ENCODE assay signal across 1 cellular context in genomic region chr16:84504420-84505248, GRCh38.
TF ChIP-seq lines count a peak whose summit lies in the region.

TSS of gene MEAK7 (minus strand) at chr16:84504659. CDS start at chr16:84498086, 6,573 bp downstream.

TF ChIP-seq in K562, 482 proteins besides CTCF, POLR2A, EP300 and RAD21 (continued from another document and continues in another):
- TF ChIP-seq ZNF592 (IDR thresholded peaks at IDR 0.05) (peak; percentile 54; the same call in 1 of the 2 replicates), FOXP1 (CRISPR knock-in tag; IDR thresholded peaks at IDR 0.05) (peak; percentile 62), ZNF143 (CRISPR knock-in tag; IDR thresholded peaks at IDR 0.05) (no peak), NBN (IDR thresholded peaks at IDR 0.05; ENCODE audit: low read depth) (no peak), ETS2 (tag; IDR thresholded peaks at IDR 0.05; ENCODE audit: borderline replicate concordance, poor library complexity, severe bottlenecking) (no peak), HMGXB4 (CRISPR knock-in tag; IDR thresholded peaks at IDR 0.05) (no peak), SMARCA4 (IDR thresholded peaks at IDR 0.05) (no peak), ATF4 (CRISPR knock-in tag; IDR thresholded peaks at IDR 0.05) (no peak), SIN3B (IDR thresholded peaks at IDR 0.05; ENCODE audit: low read depth) (no peak), TCFL5 (CRISPR knock-in tag; conservative IDR thresholded peaks at IDR 0.05) (no peak), ZMIZ1 (IDR thresholded peaks at IDR 0.05; ENCODE audit: low read depth in 2 of 2, low read length in 2 of 2) (no peak), TFAP4 (CRISPR knock-in tag; IDR thresholded peaks at IDR 0.05; ENCODE audit: borderline replicate concordance) (peak; percentile 88), ZBTB33 (CRISPR knock-in tag; IDR thresholded peaks at IDR 0.05) (no peak), FOXP4 (CRISPR knock-in tag; IDR thresholded peaks at IDR 0.05; ENCODE audit: borderline replicate concordance) (no peak), RERE (CRISPR knock-in tag; IDR thresholded peaks at IDR 0.05; ENCODE audit: borderline replicate concordance) (no peak), ARHGAP35 (IDR thresholded peaks at IDR 0.05; ENCODE audit: partially characterized antibody) (no peak), ZNF76 (CRISPR knock-in tag; IDR thresholded peaks at IDR 0.05; ENCODE audit: borderline replicate concordance) (no peak), RBM17 (IDR thresholded peaks at IDR 0.05; ENCODE audit: borderline replicate concordance, low read depth, low read length) (no peak), ZBTB1 (CRISPR knock-in tag; IDR thresholded peaks at IDR 0.05; ENCODE audit: borderline replicate concordance, low read depth) (no peak; the same call in 1 of the 2 replicates), ARID2 (IDR thresholded peaks at IDR 0.05) (no peak), ZNF512 (tag; IDR thresholded peaks at IDR 0.05) (no peak), MXD1 (CRISPR knock-in tag; IDR thresholded peaks at IDR 0.05; ENCODE audit: borderline replicate concordance, poor library complexity, severe bottlenecking) (no peak), MAZ (CRISPR knock-in tag; conservative IDR thresholded peaks at IDR 0.05 in 1 of 2, IDR thresholded peaks at IDR 0.05 in 1 of 2) (peak; percentile 72 to 87), ZKSCAN3 (CRISPR knock-in tag; IDR thresholded peaks at IDR 0.05) (no peak), MCM7 (IDR thresholded peaks at IDR 0.05) (no peak)
